ENCODE assay signal across 24 cellular contexts in the genomic region with DNA sequence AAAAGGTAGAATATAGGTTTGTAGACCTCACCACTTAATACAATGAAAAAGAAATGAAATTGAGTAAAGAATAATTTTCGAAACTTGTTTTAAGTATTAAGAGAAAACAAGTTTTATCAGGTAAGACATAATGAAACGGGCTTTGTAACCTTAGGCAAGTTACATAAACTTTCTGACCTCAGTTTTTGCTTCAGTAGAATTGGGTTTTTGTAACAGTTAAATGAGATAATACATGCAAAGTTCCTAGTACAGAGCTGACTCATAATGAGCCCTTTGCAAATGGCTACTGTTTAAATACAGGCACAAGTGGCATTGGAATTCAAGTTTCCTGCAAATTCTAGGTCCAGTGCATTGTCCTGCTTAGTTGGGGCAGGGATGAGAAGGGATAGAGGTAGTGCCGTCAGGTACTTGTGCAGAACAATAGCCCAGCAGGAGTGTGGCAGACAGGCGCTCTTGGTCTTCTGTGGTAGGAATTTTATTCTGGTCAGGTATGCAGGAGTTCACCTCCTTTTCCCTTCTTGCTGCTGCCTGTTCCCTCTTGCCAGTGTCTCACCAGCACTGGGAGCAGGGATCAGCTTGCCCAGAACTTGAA.
"Had no signal": no experiment of that assay in that cellular context is flagged by ENCODE, and none has a peak within 500 bp of the region (broad histone marks: within the 10 kb centered on the region; RNA-seq: fewer than 3 reads in every experiment).

No MANE protein-coding gene starts in this region.

- H3K27me3 ChIP-seq: esophagus squamous epithelium, gastroesophageal sphincter, spleen, testis, vagina had no signal

- H3K9me3 Mint-ChIP-seq: activated B cell treated with CpG ODN at 0.5 μM for 24 hours; natural killer cell treated with Interleukin-12 subunit alpha and Interleukin-12 subunit beta and Interleukin-15 and Interleukin-18, amount 100 ng/mL, for 72 hours had no signal

- H3K4me3 ChIP-seq: esophagus squamous epithelium, gastroesophageal sphincter, spleen, testis, vagina had no signal

- H3K4me1 ChIP-seq: gastroesophageal sphincter, spleen, testis, vagina had no signal

- ATAC-seq: activated CD4-positive, alpha-beta T cell treated with anti-CD3 and anti-CD28 coated beads for 36 hours; activated T-cell treated with anti-CD3 and anti-CD28 coated beads, Interleukin-2, amount 50 U/mL, for 4 hours; gastroesophageal sphincter; left cardiac atrium; natural killer cell treated with Interleukin-12 subunit alpha and Interleukin-12 subunit beta and Interleukin-15 and Interleukin-18, amount 100 ng/mL, for 72 hours had no signal

- H3K27me3 Mint-ChIP-seq: activated B cell treated with CpG ODN at 0.5 μM for 24 hours; activated CD4-positive, alpha-beta T cell treated with anti-CD3 and anti-CD28 coated beads for 36 hours; activated naive CD8-positive, alpha-beta T cell; natural killer cell treated with Interleukin-12 subunit alpha and Interleukin-12 subunit beta and Interleukin-15 and Interleukin-18, amount 100 ng/mL, for 72 hours; progenitor cell of endocrine pancreas had no signal

- H3K27ac ChIP-seq: esophagus squamous epithelium, gastroesophageal sphincter, spleen, testis, vagina had no signal

- H3K4me3 Mint-ChIP-seq: activated B cell treated with CpG ODN at 0.5 μM for 24 hours; activated CD4-positive, alpha-beta T cell treated with anti-CD3 and anti-CD28 coated beads for 36 hours; activated naive CD8-positive, alpha-beta T cell; activated T-cell treated with anti-CD3 and anti-CD28 coated beads, Interleukin-2, amount 50 U/mL, for 4 hours; natural killer cell treated with Interleukin-12 subunit alpha and Interleukin-12 subunit beta and Interleukin-15 and Interleukin-18, amount 100 ng/mL, for 72 hours had no signal

- H3K27ac Mint-ChIP-seq: activated B cell treated with CpG ODN at 0.5 μM for 24 hours; activated CD4-positive, alpha-beta T cell treated with anti-CD3 and anti-CD28 coated beads for 36 hours; activated naive CD8-positive, alpha-beta T cell; activated T-helper 2 cell treated with anti-CD3 and anti-CD28 coated beads, Interferon-gamma antibody, Interleukin-2, Interleukin-4, amounts not matched to agents 10 μg/mL and 5 μg/mL and 100 μg/mL, durations not matched to agents 14 hours and 24 hours and 36 hours; natural killer cell treated with Interleukin-12 subunit alpha and Interleukin-12 subunit beta and Interleukin-15 and Interleukin-18, amount 100 ng/mL, for 72 hours; progenitor cell of endocrine pancreas had no signal

- DNase-seq: activated B cell treated with CpG ODN at 0.5 μM for 24 hours; activated CD4-positive, alpha-beta T cell treated with anti-CD3 and anti-CD28 coated beads for 36 hours; activated CD4-positive, alpha-beta T cell treated with anti-CD3 and anti-CD28 coated beads, Interleukin-2, amount 50 U/mL, for 4 hours; activated CD8-positive, alpha-beta memory T cell treated with anti-CD3 and anti-CD28 coated beads, Interleukin-2, amount 50 U/mL, for 48 hours; activated naive CD4-positive, alpha-beta T cell; activated T-cell treated with anti-CD3 and anti-CD28 coated beads, Interleukin-2, amount 50 U/mL, for 4 hours; central memory CD4-positive, alpha-beta T cell; dermis blood vessel endothelial cell; effector memory CD4-positive, alpha-beta T cell; esophagus squamous epithelium; head of caudate nucleus; hypothalamus; left cardiac atrium; spleen; stimulated activated CD4-positive, alpha-beta T cell treated with anti-CD3 and anti-CD28 coated beads, Interleukin-4, amount 100 ng/mL, for 1 hour; stimulated activated naive CD4-positive, alpha-beta T cell; testis; trophoblast cell had no signal

- H3K4me1 Mint-ChIP-seq: activated B cell treated with CpG ODN at 0.5 μM for 24 hours; activated CD4-positive, alpha-beta T cell treated with anti-CD3 and anti-CD28 coated beads for 36 hours had no signal

- H3K9me3 ChIP-seq: testis, vagina had no signal
